In genomic region chr14:53151867-53152626, GRCh38 we compare ENCODE assay signal across 8 cellular contexts. TPM values are rescaled to one million over a fixed set of nuclear protein-coding genes. Genes with fewer than 3 reads are reported as not detected.
DNase-seq lines count a peak whose midpoint lies in the region; ATAC-seq and TF ChIP-seq lines count a peak whose summit lies in the region.

No MANE protein-coding gene starts in this region.

- peaks cover 2% of the 10 kb centered on the region for H3K27me3 Mint-ChIP-seq in activated T-helper 1 cell treated with anti-CD3 and anti-CD28 coated beads, Interleukin-12 subunit alpha, Interleukin-12 subunit beta, Interleukin-2, Interleukin-4 antibody, amounts not matched to agents 30 ng/mL and 10 ng/mL and 1 ng/mL, durations not matched to agents 14 hours and 24 hours and 36 hours (ENCODE audit: insufficient read depth)
- H3K27me3 Mint-ChIP-seq in natural killer cell treated with Interleukin-12 subunit alpha and Interleukin-12 subunit beta and Interleukin-15 and Interleukin-18, amount 100 ng/mL, for 72 hours, result no peaks in the 10 kb centered on the region
- no peaks in the 10 kb centered on the region for H3K27me3 Mint-ChIP-seq in stimulated activated naive CD8-positive, alpha-beta T cell treated with anti-CD3 and anti-CD28 coated beads, Interleukin-15, Interleukin-2, amounts not matched to agents 100 ng/mL and 50 ng/mL, for 24 hours

- H3K4me3 Mint-ChIP-seq in activated T-helper 1 cell treated with anti-CD3 and anti-CD28 coated beads, Interleukin-12 subunit alpha, Interleukin-12 subunit beta, Interleukin-2, Interleukin-4 antibody, amounts not matched to agents 30 ng/mL and 10 ng/mL and 1 ng/mL, durations not matched to agents 14 hours and 24 hours and 36 hours, result peak overlapping the region; percentile 100
- peak overlapping the region; percentile 100 for H3K4me3 Mint-ChIP-seq in natural killer cell treated with Interleukin-12 subunit alpha and Interleukin-12 subunit beta and Interleukin-15 and Interleukin-18, amount 100 ng/mL, for 72 hours
- H3K4me3 Mint-ChIP-seq in stimulated activated naive CD8-positive, alpha-beta T cell treated with anti-CD3 and anti-CD28 coated beads, Interleukin-15, Interleukin-2, amounts not matched to agents 100 ng/mL and 50 ng/mL, for 24 hours, result peak overlapping the region; percentile 100

- H2AFZ ChIP-seq in OCI-LY3 (ENCODE audit: low read depth, low read length), result no peak overlapping the region

- peaks cover 7% of the 10 kb centered on the region; the same call in 1 of the 2 replicates for H3K9me3 ChIP-seq in BLaER1
- H3K9me3 ChIP-seq in OCI-LY3 (ENCODE audit: insufficient read depth, low read length), result no peaks in the 10 kb centered on the region

- peak overlapping the region; percentile 76 for H3K4me2 ChIP-seq in BLaER1
- peak overlapping the region; percentile 85 for H3K4me2 ChIP-seq in OCI-LY3 (ENCODE audit: low read length)

- H3K27ac Mint-ChIP-seq in activated T-helper 1 cell treated with anti-CD3 and anti-CD28 coated beads, Interleukin-12 subunit alpha, Interleukin-12 subunit beta, Interleukin-2, Interleukin-4 antibody, amounts not matched to agents 30 ng/mL and 10 ng/mL and 1 ng/mL, durations not matched to agents 14 hours and 24 hours and 36 hours, result peak overlapping the region; percentile 96
- H3K27ac Mint-ChIP-seq in natural killer cell treated with Interleukin-12 subunit alpha and Interleukin-12 subunit beta and Interleukin-15 and Interleukin-18, amount 100 ng/mL, for 72 hours, result peak overlapping the region; percentile 91 to 99
- peak overlapping the region; percentile 98 for H3K27ac Mint-ChIP-seq in stimulated activated naive CD8-positive, alpha-beta T cell treated with anti-CD3 and anti-CD28 coated beads, Interleukin-15, Interleukin-2, amounts not matched to agents 100 ng/mL and 50 ng/mL, for 24 hours

- H4K20me1 ChIP-seq in BLaER1, result peaks cover 52% of the 10 kb centered on the region
- peaks cover 48% of the 10 kb centered on the region for H4K20me1 ChIP-seq in OCI-LY3 (ENCODE audit: insufficient read depth, low read length)

- ATAC-seq in GM19324 (IDR thresholded peaks at IDR 0.05; ENCODE audit: low FRiP score, unreplicated experiment) (peak; percentile 22), HG03520 (IDR thresholded peaks at IDR 0.05; ENCODE audit: unreplicated experiment) (peak; percentile 15)
- peak; percentile 66 to 69 for ATAC-seq in natural killer cell treated with Interleukin-12 subunit alpha and Interleukin-12 subunit beta and Interleukin-15 and Interleukin-18, amount 100 ng/mL, for 72 hours

- TF ChIP-seq CTCF in OCI-LY3 (IDR thresholded peaks at IDR 0.05; ENCODE audit: low read depth, low read length) (0 out of 2 replicates have a peak, but pooled peaks have one; percentile 12), fibroblast of mammary gland (conservative IDR thresholded peaks at IDR 0.05; ENCODE audit: control insufficient read depth, insufficient read depth, low read depth, low read length) (peak; percentile 22)

- peaks cover 48% of the 10 kb centered on the region for H3K4me1 ChIP-seq in BLaER1
- peaks cover 48% of the 10 kb centered on the region for H3K4me1 ChIP-seq in OCI-LY3 (ENCODE audit: low read length)

- H3K36me3 ChIP-seq in BLaER1, result peaks cover 7% of the 10 kb centered on the region; the same call in 1 of the 2 replicates
- no peaks in the 10 kb centered on the region for H3K36me3 ChIP-seq in OCI-LY3 (replicated peaks; ENCODE audit: low read depth, low read length)

- H3K36me3 Mint-ChIP-seq in activated T-helper 1 cell treated with anti-CD3 and anti-CD28 coated beads, Interleukin-12 subunit alpha, Interleukin-12 subunit beta, Interleukin-2, Interleukin-4 antibody, amounts not matched to agents 30 ng/mL and 10 ng/mL and 1 ng/mL, durations not matched to agents 14 hours and 24 hours and 36 hours (ENCODE audit: low read depth), result peaks cover 31% of the 10 kb centered on the region
- H3K36me3 Mint-ChIP-seq in natural killer cell treated with Interleukin-12 subunit alpha and Interleukin-12 subunit beta and Interleukin-15 and Interleukin-18, amount 100 ng/mL, for 72 hours, result peaks cover 18% of the 10 kb centered on the region
- H3K36me3 Mint-ChIP-seq in stimulated activated naive CD8-positive, alpha-beta T cell treated with anti-CD3 and anti-CD28 coated beads, Interleukin-15, Interleukin-2, amounts not matched to agents 100 ng/mL and 50 ng/mL, for 24 hours (ENCODE audit: low read depth), result peaks cover 7% of the 10 kb centered on the region

- H3K4me3 ChIP-seq in BLaER1, result peak overlapping the region; percentile 100
- peak overlapping the region; percentile 93 for H3K4me3 ChIP-seq in OCI-LY3 (ENCODE audit: low read length)
- peak overlapping the region; percentile 88 for H3K4me3 ChIP-seq in fibroblast of mammary gland (ENCODE audit: control insufficient read depth, low read depth, low read length)

- H3K9me3 Mint-ChIP-seq in activated T-helper 1 cell treated with anti-CD3 and anti-CD28 coated beads, Interleukin-12 subunit alpha, Interleukin-12 subunit beta, Interleukin-2, Interleukin-4 antibody, amounts not matched to agents 30 ng/mL and 10 ng/mL and 1 ng/mL, durations not matched to agents 14 hours and 24 hours and 36 hours, result no peaks in the 10 kb centered on the region
- H3K9me3 Mint-ChIP-seq in natural killer cell treated with Interleukin-12 subunit alpha and Interleukin-12 subunit beta and Interleukin-15 and Interleukin-18, amount 100 ng/mL, for 72 hours, result no peaks in the 10 kb centered on the region
- H3K9me3 Mint-ChIP-seq in stimulated activated naive CD8-positive, alpha-beta T cell treated with anti-CD3 and anti-CD28 coated beads, Interleukin-15, Interleukin-2, amounts not matched to agents 100 ng/mL and 50 ng/mL, for 24 hours, result no peaks in the 10 kb centered on the region

- peak; percentile 72 for DNase-seq in activated T-helper 1 cell treated with anti-CD3 and anti-CD28 coated beads, Interleukin-12 subunit alpha, Interleukin-12 subunit beta, Interleukin-2, Interleukin-4 antibody, amounts not matched to agents 30 ng/mL and 10 ng/mL and 1 ng/mL, durations not matched to agents 14 hours and 24 hours and 36 hours (ENCODE audit: low spot score)
- DNase-seq in fibroblast of mammary gland (ENCODE audit: low read depth), result peak; percentile 46
- DNase-seq in natural killer cell treated with Interleukin-12 subunit alpha and Interleukin-12 subunit beta and Interleukin-15 and Interleukin-18, amount 100 ng/mL, for 72 hours (ENCODE audit: low spot score), result peak; percentile 84

- no peaks in the 10 kb centered on the region for H3K27me3 ChIP-seq in BLaER1
- no peaks in the 10 kb centered on the region for H3K27me3 ChIP-seq in OCI-LY3 (ENCODE audit: low read depth, low read length)

- H3K27ac ChIP-seq in BLaER1 (peak overlapping the region; percentile 97), OCI-LY3 (ENCODE audit: low read length) (peak overlapping the region; percentile 66)

- peak overlapping the region; percentile 96 for H3K9ac ChIP-seq in BLaER1
- H3K9ac ChIP-seq in OCI-LY3 (ENCODE audit: low read length), result peak overlapping the region; percentile 86

- intact Hi-C loops in activated T-helper 1 cell treated with anti-CD3 and anti-CD28 coated beads, Interleukin-12 subunit alpha, Interleukin-12 subunit beta, Interleukin-2, Interleukin-4 antibody, amounts not matched to agents 30 ng/mL and 10 ng/mL and 1 ng/mL, durations not matched to agents 14 hours and 24 hours and 36 hours (cut with micrococcal nuclease), result loop anchor here (2.0 to 5.0 kb wide), 3 partner anchors 97 to 360 kb away; partner anchors contain the start of gene GNPNAT1

- peaks cover 58% of the 10 kb centered on the region for H3K79me2 ChIP-seq in OCI-LY3 (ENCODE audit: low read length)

- peaks cover 64% of the 10 kb centered on the region for H3K4me1 Mint-ChIP-seq in activated T-helper 1 cell treated with anti-CD3 and anti-CD28 coated beads, Interleukin-12 subunit alpha, Interleukin-12 subunit beta, Interleukin-2, Interleukin-4 antibody, amounts not matched to agents 30 ng/mL and 10 ng/mL and 1 ng/mL, durations not matched to agents 14 hours and 24 hours and 36 hours (ENCODE audit: low read depth)
- peaks cover 56 to 65% of the 10 kb centered on the region in 2 donors for H3K4me1 Mint-ChIP-seq in natural killer cell treated with Interleukin-12 subunit alpha and Interleukin-12 subunit beta and Interleukin-15 and Interleukin-18, amount 100 ng/mL, for 72 hours (ENCODE audit: low read depth in 2 of 2)
- peaks cover 54% of the 10 kb centered on the region for H3K4me1 Mint-ChIP-seq in stimulated activated naive CD8-positive, alpha-beta T cell treated with anti-CD3 and anti-CD28 coated beads, Interleukin-15, Interleukin-2, amounts not matched to agents 100 ng/mL and 50 ng/mL, for 24 hours (ENCODE audit: low read depth)

RNA-seq across cellular contexts. Expression of gene DDHD1, which starts 1.1 kb away (rescaled TPM):
- total RNA-seq in activated T-helper 1 cell treated with anti-CD3 and anti-CD28 coated beads, Interleukin-12 subunit alpha, Interleukin-12 subunit beta, Interleukin-2, Interleukin-4 antibody, amounts not matched to agents 30 ng/mL and 10 ng/mL and 1 ng/mL, durations not matched to agents 14 hours and 24 hours and 36 hours, result 85.5 and 93.1 TPM in 2 replicates
- total RNA-seq in natural killer cell treated with Interleukin-12 subunit alpha and Interleukin-12 subunit beta and Interleukin-15 and Interleukin-18, amount 100 ng/mL, for 72 hours, result 10 to 100 TPM; 71.3 to 87.5 TPM

Comparison
In these comparisons a context has a peak if more than half of its experiments do, and no peak if none do; other contexts are left out.
1. Peak in every context shown above with its lines: DNase-seq, ATAC-seq, H3K4me3 ChIP-seq and H3K27ac ChIP-seq.
2. ATAC-seq: peak in every context shown above with its lines; median percentile 68 in natural killer cell treated with Interleukin-12 subunit alpha and Interleukin-12 subunit beta and Interleukin-15 and Interleukin-18, amount 100 ng/mL, for 72 hours; 22 in GM19324; 15 in HG03520.